Comparison of ENCODE assay signal across 8 cellular contexts in the genomic region with DNA sequence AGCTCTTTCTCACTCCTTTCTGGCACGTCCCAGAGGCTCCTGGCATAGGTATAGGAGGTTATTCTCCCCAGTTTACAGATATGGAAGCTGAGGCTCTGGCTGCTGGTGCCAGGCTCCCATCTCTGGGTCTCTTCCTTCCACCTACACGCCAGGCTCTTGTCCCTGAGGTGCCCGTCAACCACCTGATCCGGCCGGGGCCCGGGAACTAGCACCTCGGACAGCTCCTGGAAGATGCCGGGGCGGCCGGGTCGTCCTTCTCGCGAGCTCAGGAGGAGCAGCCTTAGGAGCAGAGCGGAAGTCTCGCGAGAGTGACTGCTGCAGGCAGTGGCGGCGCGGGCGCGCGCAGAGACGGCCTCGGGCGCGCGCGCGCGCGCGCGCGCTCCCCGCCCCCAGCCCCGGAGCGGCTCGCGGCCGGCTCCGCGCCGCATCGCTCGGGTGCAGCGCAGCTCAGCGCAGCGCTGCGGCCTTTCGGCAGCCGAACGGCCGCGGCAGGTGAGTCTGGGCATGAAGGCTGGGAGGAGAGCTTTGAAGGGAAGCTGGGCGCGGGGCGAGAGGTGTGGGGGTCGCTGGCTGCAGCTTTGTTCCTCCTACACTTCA.
DNase-seq lines count a peak whose midpoint lies in the region; ATAC-seq lines count a peak whose summit lies in the region.

TSS of gene SCAMP5 (plus strand) at position 382 of the 597 bp plus-strand sequence. CDS start 16,277 bp downstream, outside the sequence.

- DNase-seq in ACHN (peak; percentile 91), HUDEP-2 (lab: John Stamatoyannopoulos, UW; ENCODE audit: unreplicated experiment in 76 of 76) (peak in 75 of 76 experiments; percentile 5 to 95 (median 85)), NOMO-1 treated with dmso at 0.1 percent for 144 hours (lab: John Stamatoyannopoulos, UW; ENCODE audit: unreplicated experiment) (peak; percentile 82), medulla oblongata (ENCODE audit: extremely low spot score) (peak; percentile 96)
- peak; percentile 75 for DNase-seq in activated CD8-positive, alpha-beta memory T cell treated with anti-CD3 and anti-CD28 coated beads, Interleukin-2, amount 50 U/mL, for 1 hour (ENCODE audit: extremely low read depth)
- DNase-seq in stimulated activated CD4-positive, alpha-beta T cell treated with anti-CD3 and anti-CD28 coated beads, TNF-alpha, amount 100 ng/mL, for 24 hours (ENCODE audit: low read depth in 3 of 3) = peak; percentile 85 to 91 (median 88)

- ATAC-seq in GM19035 (IDR thresholded peaks at IDR 0.05; ENCODE audit: unreplicated experiment) = peak; percentile 79

- peak within 1 kb of the TSS; percentile 84 for H3K4me3 ChIP-seq in endocrine pancreas (ENCODE audit: control insufficient read depth, insufficient read depth, low read length)

- no peaks in the 10 kb centered on the region for H3K36me3 ChIP-seq in endocrine pancreas (ENCODE audit: control insufficient read depth, insufficient read depth, low read length)

- no peaks in the 10 kb centered on the region for H3K9me3 ChIP-seq in endocrine pancreas (ENCODE audit: control insufficient read depth, low read length)

- peak within 1 kb of the TSS; percentile 100 for H3K9ac ChIP-seq in endocrine pancreas (ENCODE audit: control insufficient read depth, insufficient read depth, low read length)

- in situ Hi-C loops in ACHN (cut with HindIII; ENCODE audit: low pct_ligation_motif_present, low pct_unique_long_range_greater_than_20kb, low sequenced_read_pairs) = no loop called here

- peaks cover 5% of the 10 kb centered on the region for H3K4me1 ChIP-seq in endocrine pancreas (ENCODE audit: control insufficient read depth, insufficient read depth, low read length)

- no peaks in the 10 kb centered on the region for H3K27me3 ChIP-seq in endocrine pancreas (ENCODE audit: control insufficient read depth, insufficient read depth, low read length)

Comparison
In these comparisons a context has a peak if more than half of its experiments do, and no peak if none do; other contexts are left out.
1. Peak in every context shown above with its lines: DNase-seq, ATAC-seq and H3K4me3 ChIP-seq.